Comparison of ENCODE assay signal across 36 cellular contexts in genomic region chr14:34025325-34026017, GRCh38.
DNase-seq lines count a peak whose midpoint lies in the region; ATAC-seq, FAIRE-seq and TF ChIP-seq lines count a peak whose summit lies in the region.
"Had no signal": no experiment of that assay in that cellular context is flagged by ENCODE, and none has a peak within 500 bp of the region (broad histone marks: within the 10 kb centered on the region; RNA-seq: fewer than 3 reads in every experiment).

No MANE protein-coding gene starts in this region.

- TF ChIP-seq CTCF in HepG2 (CRISPR knock-in tag; IDR thresholded peaks at IDR 0.05): no peak
- no peak for TF ChIP-seq CTCF in right lobe of liver (IDR thresholded peaks at IDR 0.05)
- TF ChIP-seq CTCF in Calu3 (IDR thresholded peaks at IDR 0.05; ENCODE audit: unreplicated experiment): no peak
- no peak for TF ChIP-seq CTCF in K562 (IDR thresholded peaks at IDR 0.05 in 2 of 3, conservative IDR thresholded peaks at IDR 0.05 in 1 of 3; ENCODE audit: insufficient read depth in 2 of 3, low read depth in 1 of 3, low read length in 3 of 3)

- H3K9me1 ChIP-seq in K562 (ENCODE audit: control insufficient read depth, insufficient read depth, low read length): no peaks in the 10 kb centered on the region

- H3K27me3 ChIP-seq in HepG2 (ENCODE audit: control insufficient read depth in 1 of 2, insufficient read depth in 2 of 2, low read length in 2 of 2): no peaks in the 10 kb centered on the region
- H3K27me3 ChIP-seq in right lobe of liver: no peaks in the 10 kb centered on the region
- no peaks in the 10 kb centered on the region for H3K27me3 ChIP-seq in K562 (ENCODE audit: control insufficient read depth in 2 of 2, insufficient read depth in 2 of 2, low read length in 2 of 2)
- H3K27me3 ChIP-seq in trophoblast cell (ENCODE audit: insufficient read depth, low read length): no peaks in the 10 kb centered on the region
- H3K27me3 ChIP-seq: BE2C; BLaER1; BLaER1 treated with 17β-estradiol and CSF1 and Interleukin-3, amounts not matched to agents 10 nM and 100 nM had no signal

- H3K4me2 ChIP-seq in HepG2 (ENCODE audit: low read depth, low read length): no peak overlapping the region
- no peak overlapping the region for H3K4me2 ChIP-seq in K562 (ENCODE audit: insufficient read depth, low read length)
- no peak overlapping the region for H3K4me2 ChIP-seq in trophoblast cell (ENCODE audit: low read length)
- H3K4me2 ChIP-seq: A549; BLaER1; BLaER1 treated with 17β-estradiol and CSF1 and Interleukin-3, amounts not matched to agents 10 nM and 100 nM had no signal

- BruUV-seq in HepG2 (replicated peaks; lab: Mats Ljungman, UMichigan) (no TSS peak), Calu3 (replicated peaks; lab: Mats Ljungman, UMichigan) (no TSS peak), K562 (replicated peaks; lab: Mats Ljungman, UMichigan) (no TSS peak)

- CTCF ChIA-PET in HepG2 (lab: Yijun Ruan, JAX; ENCODE audit: low intra/inter-chr PET ratio, low total read pairs): no interaction called here
- CTCF ChIA-PET in Calu3 (lab: Charles Lee): no interaction called here
- CTCF ChIA-PET in K562 (lab: Yijun Ruan, JAX; ENCODE audit: low intra/inter-chr PET ratio): no interaction called here

- H2BK5ac ChIP-seq in trophoblast cell (ENCODE audit: low read depth, low read length, poor library complexity): no peak overlapping the region

- no peak overlapping the region for H4K8ac ChIP-seq in trophoblast cell (ENCODE audit: low read depth, low read length)

- 95% methylated on average over 4 of the region's 4 CpGs for WGBS in HepG2 (ENCODE audit: low lambda C conversion rate)
- 77% methylated on average over 4 of the region's 4 CpGs for WGBS in right lobe of liver (ENCODE audit: insufficient coverage, low coverage, low lambda C conversion rate, missing lambda C conversion rate)
- WGBS in K562 (ENCODE audit: insufficient coverage, low coverage, missing lambda C conversion rate): 72% methylated on average over 4 of the region's 4 CpGs
- WGBS in trophoblast cell (ENCODE audit: extremely low coverage, insufficient coverage, insufficient read length): no CpG with 5 or more reads among the region's 4 CpGs

- intact Hi-C loops in HepG2 (cut with micrococcal nuclease; ENCODE audit: unreplicated experiment): loop anchor here (2.0 to 10.0 kb wide), 3 partner anchors 61 to 439 kb away; partner anchors contain the start of gene SPTSSA
- intact Hi-C loops in right lobe of liver (cut with DNase I): no loop called here
- intact Hi-C loops in Calu3 (cut with micrococcal nuclease; ENCODE audit: unreplicated experiment): no loop called here
- intact Hi-C loops in K562 (cut with micrococcal nuclease): loop anchor here (5.0 kb wide), 1 partner anchor 72 kb away; no protein-coding TSS in a partner anchor

- no peaks in the 10 kb centered on the region for H3K79me1 ChIP-seq in trophoblast cell (ENCODE audit: low read length)

- H3K14ac ChIP-seq in trophoblast cell (ENCODE audit: low read length): no peak overlapping the region

- no peak overlapping the region for H3K4ac ChIP-seq in trophoblast cell (ENCODE audit: low read depth, low read length)

- no peak overlapping the region for H2BK120ac ChIP-seq in trophoblast cell (ENCODE audit: insufficient read depth, low read length, poor library complexity)

- H3K4me3 ChIP-seq in HepG2 (replicated peaks in 1 of 3; ENCODE audit: insufficient read depth in 1 of 3, low read depth in 2 of 3, low read length in 3 of 3): no peak overlapping the region
- no peak overlapping the region for H3K4me3 ChIP-seq in right lobe of liver
- no peak overlapping the region for H3K4me3 ChIP-seq in K562
- no peak overlapping the region for H3K4me3 ChIP-seq in trophoblast cell (ENCODE audit: low read depth, low read length)
- H3K4me3 ChIP-seq: A549; BLaER1; BLaER1 treated with 17β-estradiol and CSF1 and Interleukin-3, amounts not matched to agents 10 nM and 100 nM had no signal

- H3K27me3 Mint-ChIP-seq in Calu3 (ENCODE audit: unreplicated experiment): no peaks in the 10 kb centered on the region
- H3K27me3 Mint-ChIP-seq: B cell; CD4-positive, alpha-beta memory T cell; CD4-positive, alpha-beta T cell had no signal

- H3K4me3 Mint-ChIP-seq in Calu3 (ENCODE audit: low read depth, unreplicated experiment): no peak overlapping the region
- H3K4me3 Mint-ChIP-seq: B cell; CD14-positive monocyte; CD4-positive, alpha-beta T cell; CD4-positive, CD25-positive, alpha-beta regulatory T cell; CD8-positive, alpha-beta memory T cell; CD8-positive, alpha-beta T cell had no signal

- no peak overlapping the region for H4K12ac ChIP-seq in trophoblast cell (ENCODE audit: low read depth, low read length)

- peak overlapping the region; percentile 0 for H3K27ac Mint-ChIP-seq in Calu3 (ENCODE audit: unreplicated experiment)
- H3K27ac Mint-ChIP-seq: B cell; CD14-positive monocyte; CD4-positive, alpha-beta T cell; CD4-positive, CD25-positive, alpha-beta regulatory T cell; CD8-positive, alpha-beta memory T cell; CD8-positive, alpha-beta T cell had no signal

- H4K91ac ChIP-seq in trophoblast cell (ENCODE audit: low read depth, low read length): no peak overlapping the region

- H3K79me2 ChIP-seq in HepG2 (ENCODE audit: insufficient read depth, low read length): no peaks in the 10 kb centered on the region
- no peaks in the 10 kb centered on the region for H3K79me2 ChIP-seq in K562 (ENCODE audit: control insufficient read depth, insufficient read depth, low read length)
- no peaks in the 10 kb centered on the region for H3K79me2 ChIP-seq in trophoblast cell (ENCODE audit: control insufficient read depth, insufficient read depth, low read length, poor library complexity)

- H3K23ac ChIP-seq in trophoblast cell (ENCODE audit: low read length): no peak overlapping the region

- TF ChIP-seq EP300 in HepG2 (IDR thresholded peaks at IDR 0.05; ENCODE audit: low read depth in 2 of 2, low read length in 2 of 2): no peak
- no peak for TF ChIP-seq EP300 in HepG2 (CRISPR knock-in tag; IDR thresholded peaks at IDR 0.05; ENCODE audit: borderline replicate concordance)
- no peak for TF ChIP-seq EP300 in K562 (IDR thresholded peaks at IDR 0.05; ENCODE audit: low read length)

- H4K20me1 ChIP-seq in HepG2 (ENCODE audit: insufficient read depth, low read length) (no peaks in the 10 kb centered on the region), K562 (replicated peaks; ENCODE audit: control insufficient read depth, insufficient read depth, low read length) (no peaks in the 10 kb centered on the region)
- H4K20me1 ChIP-seq: BLaER1; BLaER1 treated with 17β-estradiol and CSF1 and Interleukin-3, amounts not matched to agents 10 nM and 100 nM had no signal

- no peak overlapping the region for H2BK12ac ChIP-seq in trophoblast cell (ENCODE audit: low read length)

- H2AK5ac ChIP-seq in trophoblast cell (ENCODE audit: low read length): no peak overlapping the region

- H3K4me1 ChIP-seq in HepG2 (ENCODE audit: insufficient read depth, low read length) (peaks cover 79% of the 10 kb centered on the region), right lobe of liver (no peaks in the 10 kb centered on the region), K562 (replicated peaks in 1 of 2; ENCODE audit: control insufficient read depth in 2 of 2, insufficient read depth in 2 of 2, low read length in 2 of 2) (peaks cover 0 to 13% of the 10 kb centered on the region in 2 experiments; a peak in 3 of 5 replicates), trophoblast cell (ENCODE audit: control insufficient read depth in 1 of 2, insufficient read depth in 2 of 2, low read length in 2 of 2) (peaks cover 4 to 5% of the 10 kb centered on the region in 2 experiments)
- H3K4me1 ChIP-seq: A549, BE2C, BLaER1 had no signal

- peaks cover 11% of the 10 kb centered on the region for H3K4me1 Mint-ChIP-seq in Calu3 (ENCODE audit: low read depth, unreplicated experiment)
- H3K4me1 Mint-ChIP-seq: B cell; CD14-positive monocyte; CD4-positive, CD25-positive, alpha-beta regulatory T cell; CD8-positive, alpha-beta memory T cell had no signal

- POLR2A ChIA-PET in HepG2 (lab: Yijun Ruan, JAX) (interaction anchor here (0.9 to 5.7 kb wide), 5 partner anchors 9 to 35 kb away, joined by 3 to 72 read pairs (median 17); no protein-coding TSS in a partner anchor), K562 (lab: Yijun Ruan, JAX) (interaction anchor here (0.5 kb wide), 1 partner anchor 75 kb away, joined by 3 read pairs; no protein-coding TSS in a partner anchor)

- H3K36me3 ChIP-seq in HepG2 (replicated peaks in 1 of 2; ENCODE audit: control insufficient read depth in 1 of 2, insufficient read depth in 2 of 2, low read length in 2 of 2) (no peaks in the 10 kb centered on the region), right lobe of liver (no peaks in the 10 kb centered on the region), K562 (ENCODE audit: control insufficient read depth, insufficient read depth, low read length) (no peaks in the 10 kb centered on the region), trophoblast cell (ENCODE audit: control insufficient read depth in 1 of 2, insufficient read depth in 2 of 2, low read length in 2 of 2) (no peaks in the 10 kb centered on the region)
- H3K36me3 ChIP-seq: BE2C; BLaER1; BLaER1 treated with 17β-estradiol and CSF1 and Interleukin-3, amounts not matched to agents 10 nM and 100 nM had no signal

- H3K9me3 Mint-ChIP-seq in Calu3 (ENCODE audit: low read depth, unreplicated experiment): no peaks in the 10 kb centered on the region
- H3K9me3 Mint-ChIP-seq: CD4-positive, alpha-beta T cell; CD8-positive, alpha-beta memory T cell; CD8-positive, alpha-beta T cell had no signal

- H3K36me3 Mint-ChIP-seq in Calu3 (ENCODE audit: insufficient read depth, unreplicated experiment): no peaks in the 10 kb centered on the region
- H3K36me3 Mint-ChIP-seq: CD14-positive monocyte; CD4-positive, alpha-beta memory T cell; CD4-positive, CD25-positive, alpha-beta regulatory T cell; CD8-positive, alpha-beta memory T cell; CD8-positive, alpha-beta T cell had no signal

- peak overlapping the region; percentile 92 for H3K27ac ChIP-seq in HepG2 (ENCODE audit: extremely low read length, insufficient read depth, low read length)
- no peak overlapping the region for H3K27ac ChIP-seq in right lobe of liver
- H3K27ac ChIP-seq in K562 (ENCODE audit: extremely low read depth, low read depth, low read length): no peak overlapping the region
- H3K27ac ChIP-seq in trophoblast cell (ENCODE audit: low read depth, low read length): no peak overlapping the region
- H3K27ac ChIP-seq: 22Rv1; A549; BLaER1; BLaER1 treated with 17β-estradiol and CSF1 and Interleukin-3, amounts not matched to agents 10 nM and 100 nM; C4-2B had no signal

- H2AFZ ChIP-seq in HepG2 (ENCODE audit: low read length): no peak overlapping the region
- H2AFZ ChIP-seq in K562 (ENCODE audit: low read depth, low read length): no peak overlapping the region
- H2AFZ ChIP-seq in trophoblast cell (ENCODE audit: insufficient read depth, low read length, poor library complexity): no peak overlapping the region

- ATAC-seq in HepG2: no peak
- no peak for ATAC-seq in right lobe of liver
- no peak for ATAC-seq in K562
- ATAC-seq: A549; CD8-positive, alpha-beta T cell had no signal

- no peak overlapping the region for H3K18ac ChIP-seq in trophoblast cell (ENCODE audit: low read length)

- H3K9me3 ChIP-seq in HepG2 (ENCODE audit: low read length): no peaks in the 10 kb centered on the region
- H3K9me3 ChIP-seq in right lobe of liver: no peaks in the 10 kb centered on the region
- no peaks in the 10 kb centered on the region for H3K9me3 ChIP-seq in K562 (replicated peaks; ENCODE audit: control insufficient read depth, insufficient read depth, low read depth, low read length)
- H3K9me3 ChIP-seq in trophoblast cell (ENCODE audit: insufficient read depth, low read depth, low read length): no peaks in the 10 kb centered on the region
- H3K9me3 ChIP-seq: A549; BE2C; BLaER1; BLaER1 treated with 17β-estradiol and CSF1 and Interleukin-3, amounts not matched to agents 10 nM and 100 nM; Caco-2 had no signal

- in situ Hi-C loops in HepG2 (cut with HindIII; ENCODE audit: extremely low pct_ligation_motif_present, low pct_unique_long_range_greater_than_20kb): loop anchor here (25.0 kb wide), 1 partner anchor 437 kb away; the partner anchor contains the start of gene SPTSSA
- in situ Hi-C loops in K562 (cut with MboI): no loop called here

- FAIRE-seq in HepG2 (lab: Jason Lieb, UNC) (no peak), K562 (lab: Jason Lieb, UNC) (no peak)
- FAIRE-seq: A204.1, A549, D721Med had no signal

- TF ChIP-seq POLR2A in HepG2 (IDR thresholded peaks at IDR 0.05; ENCODE audit: insufficient read depth in 1 of 2, low read depth in 2 of 2, low read length in 2 of 2) (no peak), right lobe of liver (IDR thresholded peaks at IDR 0.05) (no peak), K562 (conservative IDR thresholded peaks at IDR 0.05) (no peak)

- no peak overlapping the region for H3K9ac ChIP-seq in HepG2 (ENCODE audit: insufficient read depth, low read depth, low read length)
- H3K9ac ChIP-seq in K562 (ENCODE audit: insufficient read depth in 1 of 2, low read depth in 2 of 2, low read length in 2 of 2): no peak overlapping the region
- H3K9ac ChIP-seq in trophoblast cell (ENCODE audit: low read length): no peak overlapping the region
- H3K9ac ChIP-seq: BLaER1; BLaER1 treated with 17β-estradiol and CSF1 and Interleukin-3, amounts not matched to agents 10 nM and 100 nM had no signal

- TF ChIP-seq RAD21 in HepG2 (CRISPR knock-in tag; IDR thresholded peaks at IDR 0.05) (no peak), K562 (CRISPR knock-in tag; conservative IDR thresholded peaks at IDR 0.05 in 1 of 2, IDR thresholded peaks at IDR 0.05 in 1 of 2) (no peak)

- DNase-seq in HepG2 (ENCODE audit: low spot score): no peak
- no peak for DNase-seq in right lobe of liver
- DNase-seq in Calu3: no peak
- DNase-seq in K562 (ENCODE audit: extremely low read depth in 1 of 4, low spot score in 3 of 4): no peak
- peak; percentile 48 to 68 for DNase-seq in trophoblast cell
- DNase-seq in anterior cingulate cortex (lab: John Stamatoyannopoulos, UW): no peak
- DNase-seq in cortex of kidney (lab: John Stamatoyannopoulos, UW): no peak
- no peak for DNase-seq in SK-N-DZ (ENCODE audit: low spot score)
- DNase-seq: 8988T; ACHN; AML-193; BE2C; C1 segment of cervical spinal cord; Caco-2; CD4-positive, alpha-beta memory T cell; CD4-positive, alpha-beta T cell; CD4-positive, CD25-positive, alpha-beta regulatory T cell; CD8-positive, alpha-beta memory T cell; CD8-positive, alpha-beta T cell; COR-L47; DMS 273 treated with DMSO at 0.1 percent for 48 hours; DMS153; DMS53; DMS79; DMS79 treated with DMSO at 0.1 percent for 48 hours; DND-41; EL had no signal

Comparison
In these comparisons a context has a peak if more than half of its experiments do, and no peak if none do; other contexts are left out.
1. intact Hi-C loops: an anchor here in HepG2 (2.0 to 10.0 kb wide) and K562 (5.0 kb wide); none called in right lobe of liver and Calu3.
2. DNase-seq: peak in trophoblast cell (2 of 2); none in HepG2 (single experiment), right lobe of liver (0 of 3), Calu3 (single experiment), K562 (0 of 4), anterior cingulate cortex (0 of 58), cortex of kidney (single experiment) and SK-N-DZ (single experiment).
3. Of the 241 proteins assayed by ChIP-seq in both HepG2 and K562: peak only in HepG2: CEBPG, DPF2, ESRRA, FOXK1, GMEB1, HBP1 and 8 more; only in K562: none; in both: CEBPB; in neither: 224; mixed calls (peak in some experiments, not most) for 2.